ENCODE assay signal across 24 cellular contexts in the genomic region with DNA sequence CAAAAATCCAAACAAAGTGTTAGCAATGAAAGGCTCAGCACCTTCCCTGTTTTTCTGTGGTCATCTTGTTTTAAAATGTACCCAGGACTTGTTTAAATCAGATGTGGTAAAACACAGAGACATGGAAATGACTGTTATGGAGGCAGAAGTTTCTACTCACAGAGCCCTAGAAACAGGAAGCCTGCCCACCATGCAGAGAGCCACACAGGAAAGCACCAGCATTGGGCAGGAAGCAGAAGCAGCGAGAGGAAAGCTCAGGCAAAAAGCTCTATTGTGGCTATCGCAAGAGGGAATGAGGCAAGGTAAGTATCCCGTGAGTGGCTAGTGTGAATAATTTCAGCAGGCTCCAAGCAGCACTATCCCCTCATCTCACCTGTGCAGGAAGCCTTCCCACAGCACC. TPM values are rescaled to one million over a fixed set of nuclear protein-coding genes. Genes with fewer than 3 reads are reported as not detected.
DNase-seq lines count a peak whose midpoint lies in the region; ATAC-seq and TF ChIP-seq lines count a peak whose summit lies in the region.
"Had no signal": no experiment of that assay in that cellular context is flagged by ENCODE, and none has a peak within 500 bp of the region (broad histone marks: within the 10 kb centered on the region; RNA-seq: fewer than 3 reads in every experiment).

No MANE protein-coding gene starts in this region.

- H3K9me3 Mint-ChIP-seq in activated CD8-positive, alpha-beta T cell treated with anti-CD3 and anti-CD28 coated beads, Interleukin-2, amount 10 ng/mL, durations not matched to agents 7 days and 5 days (ENCODE audit: insufficient read depth) = no peaks in the 10 kb centered on the region
- H3K9me3 Mint-ChIP-seq: activated T-helper 2 cell treated with anti-CD3 and anti-CD28 coated beads, Interferon-gamma antibody, Interleukin-2, Interleukin-4, amounts not matched to agents 10 μg/mL and 5 μg/mL and 100 μg/mL, durations not matched to agents 14 hours and 24 hours and 36 hours had no signal

- peak overlapping the region; percentile 36 for H3K27ac ChIP-seq in neutrophil
- H3K27ac ChIP-seq: transverse colon had no signal

- POLR2A ChIA-PET in activated CD8-positive, alpha-beta T cell treated with anti-CD3 and anti-CD28 coated beads, Interleukin-2, amount 10 ng/mL, durations not matched to agents 7 days and 5 days (lab: Charles Lee) = no interaction called here

- H3K4me1 ChIP-seq in neutrophil (ENCODE audit: control insufficient read depth in 1 of 2, insufficient read depth in 1 of 2, low read depth in 1 of 2, low read length in 1 of 2) = peaks cover 9 to 14% of the 10 kb centered on the region in 2 experiments
- H3K4me1 ChIP-seq: transverse colon had no signal

- no peaks in the 10 kb centered on the region for H3K27me3 Mint-ChIP-seq in activated CD8-positive, alpha-beta T cell treated with anti-CD3 and anti-CD28 coated beads, Interleukin-2, amount 10 ng/mL, durations not matched to agents 7 days and 5 days (ENCODE audit: low read depth)

- H3K4me3 Mint-ChIP-seq in activated CD8-positive, alpha-beta T cell treated with anti-CD3 and anti-CD28 coated beads, Interleukin-2, amount 10 ng/mL, durations not matched to agents 7 days and 5 days = no peak overlapping the region
- H3K4me3 Mint-ChIP-seq: CD14-positive monocyte had no signal

- DNase-seq in NOMO-1 (lab: John Stamatoyannopoulos, UW; ENCODE audit: unreplicated experiment in 2 of 2) = peak; percentile 6 to 16
- DNase-seq in NOMO-1 treated with dmso at 0.1 percent for 144 hours (lab: John Stamatoyannopoulos, UW; ENCODE audit: unreplicated experiment) = no peak
- peak; percentile 95 for DNase-seq in Kasumi-1 (lab: John Stamatoyannopoulos, UW)
- DNase-seq in activated CD8-positive, alpha-beta T cell treated with anti-CD3 and anti-CD28 coated beads, Interleukin-2, amount 10 ng/mL, durations not matched to agents 7 days and 5 days = peak; percentile 34
- DNase-seq in middle frontal gyrus (ENCODE audit: extremely low spot score, low spot score) = no peak
- DNase-seq in activated T-cell treated with anti-CD3 and anti-CD28 coated beads for 4 hours = no peak
- DNase-seq: 8988T; activated CD4-positive, alpha-beta T cell treated with anti-CD3 and anti-CD28 coated beads, Interleukin-2, amount 50 U/mL, for 48 hours; DMS79 treated with DMSO at 0.1 percent for 48 hours; foreskin melanocyte; left colon; NCI-H1436 treated with DMSO at 0.1 percent for 48 hours; NK-92 treated with Interleukin-12 subunit alpha and Interleukin-12 subunit beta, amount 100 ng/mL, for 24 hours; posterior cingulate gyrus; SHP77; small intestine; T1000; transverse colon had no signal

- H3K36me3 Mint-ChIP-seq in activated CD8-positive, alpha-beta T cell treated with anti-CD3 and anti-CD28 coated beads, Interleukin-2, amount 10 ng/mL, durations not matched to agents 7 days and 5 days (ENCODE audit: low read depth) = no peaks in the 10 kb centered on the region
- H3K36me3 Mint-ChIP-seq: CD14-positive monocyte had no signal

- H3K9me3 ChIP-seq in neutrophil = no peaks in the 10 kb centered on the region
- H3K9me3 ChIP-seq: transverse colon had no signal

- CTCF ChIA-PET in activated CD8-positive, alpha-beta T cell treated with anti-CD3 and anti-CD28 coated beads, Interleukin-2, amount 10 ng/mL, durations not matched to agents 7 days and 5 days (lab: Charles Lee) = interaction anchor here (1.0 to 3.3 kb wide), 3 partner anchors 17 to 495 kb away, joined by 3 to 30 read pairs (median 3); no protein-coding TSS in a partner anchor

- H3K4me3 ChIP-seq in neutrophil (ENCODE audit: low read depth in 1 of 2, low read length in 1 of 2) = no peak overlapping the region
- H3K4me3 ChIP-seq: K562, transverse colon had no signal

- H3K4me1 Mint-ChIP-seq in activated CD8-positive, alpha-beta T cell treated with anti-CD3 and anti-CD28 coated beads, Interleukin-2, amount 10 ng/mL, durations not matched to agents 7 days and 5 days (ENCODE audit: low read depth) = peaks cover 17% of the 10 kb centered on the region

- H3K36me3 ChIP-seq in neutrophil = no peaks in the 10 kb centered on the region
- H3K36me3 ChIP-seq: transverse colon had no signal

- no peak for TF ChIP-seq CTCF in neutrophil (IDR thresholded peaks at IDR 0.05)

- ATAC-seq in activated CD8-positive, alpha-beta T cell treated with anti-CD3 and anti-CD28 coated beads, Interleukin-2, amount 10 ng/mL, durations not matched to agents 7 days and 5 days = peak; percentile 78
- ATAC-seq in GM21737 (IDR thresholded peaks at IDR 0.05; ENCODE audit: unreplicated experiment) = no peak
- ATAC-seq: K562, left colon had no signal

- H3K27me3 ChIP-seq in neutrophil = no peaks in the 10 kb centered on the region
- H3K27me3 ChIP-seq: transverse colon had no signal

- peak overlapping the region; percentile 51 for H3K27ac Mint-ChIP-seq in activated CD8-positive, alpha-beta T cell treated with anti-CD3 and anti-CD28 coated beads, Interleukin-2, amount 10 ng/mL, durations not matched to agents 7 days and 5 days
- H3K27ac Mint-ChIP-seq: activated T-helper 2 cell treated with anti-CD3 and anti-CD28 coated beads, Interferon-gamma antibody, Interleukin-2, Interleukin-4, amounts not matched to agents 10 μg/mL and 5 μg/mL and 100 μg/mL, durations not matched to agents 14 hours and 24 hours and 36 hours had no signal

RNA-seq across cellular contexts. Expression of gene GPR6, which starts 42.8 kb away (rescaled TPM):
- total RNA-seq in activated CD8-positive, alpha-beta T cell treated with anti-CD3 and anti-CD28 coated beads, Interleukin-2, amount 10 ng/mL, durations not matched to agents 7 days and 5 days = not detected
- total RNA-seq: activated T-helper 2 cell treated with anti-CD3 and anti-CD28 coated beads, Interferon-gamma antibody, Interleukin-2, Interleukin-4, amounts not matched to agents 10 μg/mL and 5 μg/mL and 100 μg/mL, durations not matched to agents 14 hours and 24 hours and 36 hours; astrocyte; K562; left colon; transverse colon had no signal

Comparison
In these comparisons a context has a peak if more than half of its experiments do, and no peak if none do; other contexts are left out.
1. DNase-seq: peak in NOMO-1 (2 of 2), Kasumi-1 (2 of 2) and activated CD8-positive, alpha-beta T cell treated with anti-CD3 and anti-CD28 coated beads, Interleukin-2, amount 10 ng/mL, durations not matched to agents 7 days and 5 days (single experiment); none in NOMO-1 treated with dmso at 0.1 percent for 144 hours (single experiment), middle frontal gyrus (single experiment) and activated T-cell treated with anti-CD3 and anti-CD28 coated beads for 4 hours (single experiment).